1 cellular context compared by ENCODE assay signal in genomic region chr19:52691215-52691610, GRCh38.
TF ChIP-seq lines count a peak whose summit lies in the region.

No MANE protein-coding gene starts in this region.

TF ChIP-seq in SK-N-SH, 30 proteins besides CTCF, POLR2A, EP300 and RAD21 (continued from another document):
- no peak for TF ChIP-seq ELF1 (IDR thresholded peaks at IDR 0.05)
- TF ChIP-seq USF1 (IDR thresholded peaks at IDR 0.05; ENCODE audit: borderline replicate concordance, low read depth) = no peak
- no peak for TF ChIP-seq MEF2A (IDR thresholded peaks at IDR 0.05; ENCODE audit: borderline replicate concordance, low read depth)
